ENCODE assay signal across 8 cellular contexts in genomic region chr14:21476925-21477681, GRCh38. TPM values are rescaled to one million over a fixed set of nuclear protein-coding genes. Genes with fewer than 3 reads are reported as not detected.
DNase-seq lines count a peak whose midpoint lies in the region; ATAC-seq and TF ChIP-seq lines count a peak whose summit lies in the region.

RAB2B (minus strand) TSS chr14:21476959; CDS start chr14:21476872, 87 bp downstream.
TOX4 (plus strand) TSS chr14:21477195; CDS start chr14:21477279, 84 bp downstream.

- H3K27me3 Mint-ChIP-seq in CD14-positive monocyte (ENCODE audit: low read depth in 3 of 3), result peaks cover 0 to 1% (median 0%) of the 10 kb centered on the region in 3 donors

- peak within 1 kb of the TSS; percentile 100 for H3K4me3 Mint-ChIP-seq in CD14-positive monocyte

- ATAC-seq in GM19328 (IDR thresholded peaks at IDR 0.05; ENCODE audit: unreplicated experiment) (peak; percentile 99), HG03521 (IDR thresholded peaks at IDR 0.05; ENCODE audit: unreplicated experiment) (peak; percentile 99), right lobe of liver (peak; percentile 97 to 99 (median 98))

- peak within 1 kb of the TSS; percentile 5 to 92 (median 84) for H3K27ac ChIP-seq in dorsolateral prefrontal cortex
- H3K27ac ChIP-seq in right lobe of liver, result peak within 1 kb of the TSS; percentile 56 to 91 (median 75)

- 1% methylated on average over 39 of the region's 49 CpGs for WGBS in right lobe of liver (ENCODE audit: insufficient coverage, low coverage, low lambda C conversion rate, missing lambda C conversion rate)

- DNase-seq in CD14-positive monocyte (ENCODE audit: low spot score) (peak; percentile 97), NCI-H748 (lab: John Stamatoyannopoulos, UW; ENCODE audit: unreplicated experiment) (peak; percentile 99), dorsolateral prefrontal cortex (peak; percentile 91 to 99 (median 98)), right lobe of liver (peak; percentile 94 to 99 (median 97))
- peak; percentile 84 to 94 for DNase-seq in activated CD4-positive, alpha-beta T cell treated with anti-CD3 and anti-CD28 coated beads, Interleukin-2, amount 50 U/mL, for 24 hours (ENCODE audit: low read depth in 1 of 2, low spot score in 1 of 2)
- DNase-seq in stimulated activated CD4-positive, alpha-beta T cell treated with anti-CD3 and anti-CD28 coated beads, Interleukin-4, amount 100 ng/mL, for 48 hours (ENCODE audit: low read depth in 2 of 2), result peak; percentile 85 to 91

- H3K9me3 ChIP-seq in right lobe of liver, result no peaks in the 10 kb centered on the region

- peaks cover 0 to 16% (median 2%) of the 10 kb centered on the region in 4 donors for H3K4me1 ChIP-seq in right lobe of liver

- H3K36me3 ChIP-seq in right lobe of liver, result peaks cover 0 to 19% (median 0%) of the 10 kb centered on the region in 4 donors

- TF ChIP-seq POLR2A in right lobe of liver (IDR thresholded peaks at IDR 0.05), result peak; percentile 62

- TF ChIP-seq CTCF in CD14-positive monocyte (IDR thresholded peaks at IDR 0.05), result peak; percentile 97
- peak; percentile 74 to 98 (median 94) for TF ChIP-seq CTCF in dorsolateral prefrontal cortex (IDR thresholded peaks at IDR 0.05 in 54 of 56, conservative IDR thresholded peaks at IDR 0.05 in 2 of 56; ENCODE audit: low read depth in 1 of 56, partially characterized antibody in 56 of 56)
- TF ChIP-seq CTCF in right lobe of liver (IDR thresholded peaks at IDR 0.05), result peak; percentile 90 to 98 (median 96)

- H3K4me1 Mint-ChIP-seq in CD14-positive monocyte, result peaks cover 18% of the 10 kb centered on the region

- no peaks in the 10 kb centered on the region for H3K9me3 Mint-ChIP-seq in CD14-positive monocyte

- intact Hi-C loops in CD14-positive monocyte (cut with micrococcal nuclease), result loop anchor here (1.0 kb wide), 3 partner anchors 20 to 34 kb away; partner anchors contain the start of genes CHD8 (in 1 of the 2) and METTL3 (in 1 of the 2)
- intact Hi-C loops in dorsolateral prefrontal cortex (cut with DNase I), result loop anchor here (1.0 to 5.0 kb wide), 5 partner anchors 20 to 40 kb away; partner anchors contain the start of genes CHD8 (in 2 of the 2) and METTL3 (in 2 of the 2)
- intact Hi-C loops in right lobe of liver (cut with DNase I), result no loop called here

- H3K4me3 ChIP-seq in dorsolateral prefrontal cortex (peak within 1 kb of the TSS; percentile 62 to 99 (median 91)), right lobe of liver (peak within 1 kb of the TSS; percentile 79 to 93 (median 86))

- H3K27me3 ChIP-seq in dorsolateral prefrontal cortex (no peaks in the 10 kb centered on the region), right lobe of liver (no peaks in the 10 kb centered on the region)

- peaks cover 38 to 48% of the 10 kb centered on the region in 2 donors for H3K36me3 Mint-ChIP-seq in CD14-positive monocyte

- peak within 1 kb of the TSS; percentile 99 to 100 (median 100) for H3K27ac Mint-ChIP-seq in CD14-positive monocyte

RNA-seq across cellular contexts. Expression of gene RAB2B, which starts in this region (rescaled TPM):
- 1 to 10 TPM; 2.1 to 5.1 TPM for polyA plus RNA-seq in CD14-positive monocyte
- total RNA-seq in dorsolateral prefrontal cortex (10 to 100 TPM; 27.7 to 58.6 (median 42.6) TPM), right lobe of liver (1 to 10 TPM; 6.8 to 9.4 (median 8.0) TPM)

RNA-seq across cellular contexts. Expression of gene TOX4, which starts in this region (rescaled TPM):
- polyA plus RNA-seq in CD14-positive monocyte, result 10 to 100 TPM; 68.5 to 73.1 TPM
- total RNA-seq in dorsolateral prefrontal cortex, result 100 to 1,000 TPM in 24 of 120 experiments, 10 to 100 TPM in 96; 64.5 to 139 (median 90.9) TPM
- 10 to 100 TPM; 19.9 to 37.0 (median 33.3) TPM for total RNA-seq in right lobe of liver

Comparison
In these comparisons a context has a peak if more than half of its experiments do, and no peak if none do; other contexts are left out.
1. Peak in every context shown above with its lines: DNase-seq, ATAC-seq, H3K4me3 ChIP-seq and H3K27ac ChIP-seq.
2. intact Hi-C loops: an anchor here in CD14-positive monocyte (1.0 kb wide) and dorsolateral prefrontal cortex (1.0 to 5.0 kb wide); none called in right lobe of liver.